In the genomic region with DNA sequence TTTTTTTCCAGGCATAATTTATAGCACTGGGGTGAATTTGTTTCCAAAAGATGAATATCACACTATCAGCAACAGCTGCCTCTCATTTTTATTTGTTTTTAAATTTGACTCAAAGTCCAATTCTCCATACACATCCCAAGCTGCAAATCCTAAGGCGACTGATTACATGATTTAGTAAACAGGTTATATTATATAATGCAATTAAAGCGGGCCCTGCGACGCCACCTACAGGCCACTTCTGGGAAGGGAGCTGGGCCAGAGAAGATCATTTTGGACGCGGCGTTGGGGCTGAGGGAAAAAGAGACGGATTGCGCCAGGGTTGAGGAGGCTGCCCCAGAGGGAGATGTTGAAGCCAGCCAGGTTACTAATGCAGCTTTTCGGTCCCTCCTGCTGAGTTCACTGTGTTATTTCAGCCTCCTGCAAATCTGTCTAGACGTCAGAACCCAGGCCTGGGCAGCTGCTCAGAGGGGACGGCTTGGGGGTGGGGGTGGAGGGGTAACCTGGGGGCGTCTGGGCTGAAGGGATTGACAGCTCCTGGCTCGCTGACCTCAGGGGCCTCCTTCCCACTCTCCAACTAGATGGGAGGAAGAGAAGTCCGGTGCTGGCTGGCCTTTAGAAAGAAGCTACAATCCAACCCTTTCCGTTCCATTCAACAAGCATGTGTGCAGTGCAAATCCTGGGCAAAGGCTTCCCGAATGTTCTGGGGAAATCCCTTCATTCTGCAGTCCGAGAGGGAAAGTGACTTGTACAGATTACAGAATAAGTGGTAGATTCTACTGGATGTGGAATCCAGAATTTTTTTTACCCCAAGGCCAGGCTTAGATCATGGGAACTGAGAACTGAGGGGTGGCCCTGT, we compare ENCODE assay signal across 8 cellular contexts.
DNase-seq lines count a peak whose midpoint lies in the region; ATAC-seq, FAIRE-seq and TF ChIP-seq lines count a peak whose summit lies in the region.

No MANE protein-coding gene starts in this region.

- DNase-seq in ELF-1 (ENCODE audit: low read depth, low spot score) (peak; percentile 89), HTR-8/SVneo (ENCODE audit: insufficient read length, low spot score) (peak; percentile 46), RWPE2 (ENCODE audit: low spot score) (no peak), astrocyte (ENCODE audit: low read depth) (peak; percentile 70), right cardiac atrium (peak; percentile 83 to 94 (median 92)), retinal pigment epithelial cell (ENCODE audit: low read depth) (no peak)

- no peak overlapping the region for H3K4me3 ChIP-seq in RWPE2 (ENCODE audit: severe bottlenecking)
- no peak overlapping the region for H3K4me3 ChIP-seq in astrocyte (ENCODE audit: insufficient read depth, low read depth, low read length)
- no peak overlapping the region for H3K4me3 ChIP-seq in right cardiac atrium (ENCODE audit: low read length)
- H3K4me3 ChIP-seq in retinal pigment epithelial cell (ENCODE audit: low read length): no peak overlapping the region

- no peak for FAIRE-seq in HTR-8/SVneo (lab: Jason Lieb, UNC)
- no peak for FAIRE-seq in astrocyte (lab: Jason Lieb, UNC)

- H3K27me3 ChIP-seq in RWPE2 (ENCODE audit: insufficient read depth, poor library complexity, severe bottlenecking) (no peaks in the 10 kb centered on the region), astrocyte (ENCODE audit: insufficient read depth, low read length) (no peaks in the 10 kb centered on the region), right cardiac atrium (ENCODE audit: control insufficient read depth, insufficient read depth) (no peaks in the 10 kb centered on the region)

- peaks cover 78% of the 10 kb centered on the region for H3K4me1 Mint-ChIP-seq in astrocyte (ENCODE audit: low read depth, unreplicated experiment)

- H3K9ac ChIP-seq in astrocyte (ENCODE audit: low read length): peak overlapping the region; percentile 73

- H3K79me2 ChIP-seq in astrocyte (ENCODE audit: insufficient read depth, low read length): no peaks in the 10 kb centered on the region

- TF ChIP-seq CTCF in RWPE2 (IDR thresholded peaks at IDR 0.05; ENCODE audit: poor library complexity, severe bottlenecking): peak; percentile 80
- peak; percentile 89 for TF ChIP-seq CTCF in astrocyte (IDR thresholded peaks at IDR 0.05; ENCODE audit: insufficient read depth, low read depth, low read length)
- peak; percentile 90 for TF ChIP-seq CTCF in retinal pigment epithelial cell (conservative IDR thresholded peaks at IDR 0.05; ENCODE audit: low read depth, low read length)

- peak overlapping the region; percentile 87 for H3K27ac Mint-ChIP-seq in astrocyte (ENCODE audit: unreplicated experiment)

- peak overlapping the region; percentile 30 for H3K4me2 ChIP-seq in astrocyte (ENCODE audit: low read length)

- no peak overlapping the region for H2AFZ ChIP-seq in astrocyte (ENCODE audit: low read depth, low read length)

- peaks cover 4% of the 10 kb centered on the region for H3K36me3 Mint-ChIP-seq in astrocyte (ENCODE audit: low read depth, unreplicated experiment)

- H3K27ac ChIP-seq in RWPE2 (ENCODE audit: poor library complexity, severe bottlenecking) (no peak overlapping the region), astrocyte (ENCODE audit: low read depth, low read length) (peak overlapping the region; percentile 77), right cardiac atrium (ENCODE audit: low read length) (peak overlapping the region; percentile 54)

- intact Hi-C loops in right cardiac atrium (cut with DNase I): loop anchor here (2.0 to 10.0 kb wide), 5 partner anchors 179 to 254 kb away; a partner anchor contains a TSS

- H3K36me3 ChIP-seq in RWPE2 (ENCODE audit: low read depth): no peaks in the 10 kb centered on the region
- H3K36me3 ChIP-seq in astrocyte (ENCODE audit: insufficient read depth, low read length): no peaks in the 10 kb centered on the region

- H3K4me1 ChIP-seq in RWPE2 (ENCODE audit: insufficient read depth, poor library complexity, severe bottlenecking) (no peaks in the 10 kb centered on the region), astrocyte (ENCODE audit: insufficient read depth, low read length) (peaks cover 36% of the 10 kb centered on the region), right cardiac atrium (ENCODE audit: control insufficient read depth, insufficient read depth, low read length) (peaks cover 7% of the 10 kb centered on the region)

- no peaks in the 10 kb centered on the region for H3K9me3 Mint-ChIP-seq in astrocyte (ENCODE audit: unreplicated experiment)

- no peaks in the 10 kb centered on the region for H4K20me1 ChIP-seq in astrocyte (ENCODE audit: insufficient read depth, low read length)

- H3K9me3 ChIP-seq in RWPE2 (ENCODE audit: severe bottlenecking) (no peaks in the 10 kb centered on the region), astrocyte (ENCODE audit: insufficient read depth, low read depth, low read length) (no peaks in the 10 kb centered on the region), right cardiac atrium (ENCODE audit: control insufficient read depth, low read length) (no peaks in the 10 kb centered on the region)

- ATAC-seq in RWPE2 (ENCODE audit: low read depth): peak; percentile 74
- peak; percentile 78 to 83 for ATAC-seq in right cardiac atrium
- no peak for ATAC-seq in GM19455 (IDR thresholded peaks at IDR 0.05; ENCODE audit: unreplicated experiment)
- ATAC-seq in HG03025 (IDR thresholded peaks at IDR 0.05; ENCODE audit: low FRiP score, unreplicated experiment): no peak

- no peaks in the 10 kb centered on the region for H3K27me3 Mint-ChIP-seq in astrocyte (ENCODE audit: low read depth, unreplicated experiment)

- H3K4me3 Mint-ChIP-seq in astrocyte (ENCODE audit: unreplicated experiment): no peak overlapping the region

- 11% methylated on average over 18 of the region's 18 CpGs for WGBS in right cardiac atrium

Comparison
In these comparisons a context has a peak if more than half of its experiments do, and no peak if none do; other contexts are left out.
1. DNase-seq: peak in ELF-1 (single experiment), HTR-8/SVneo (single experiment), astrocyte (single experiment) and right cardiac atrium (3 of 3); none in RWPE2 (single experiment) and retinal pigment epithelial cell (single experiment).
2. ATAC-seq: peak in RWPE2 (single experiment) and right cardiac atrium (2 of 2); none in GM19455 (single experiment) and HG03025 (single experiment).
3. Peak in every context shown above with its lines, with median percentiles within 50 percentile points of each other: CTCF ChIP-seq.